1 cellular context compared by ENCODE assay signal in the genomic region with DNA sequence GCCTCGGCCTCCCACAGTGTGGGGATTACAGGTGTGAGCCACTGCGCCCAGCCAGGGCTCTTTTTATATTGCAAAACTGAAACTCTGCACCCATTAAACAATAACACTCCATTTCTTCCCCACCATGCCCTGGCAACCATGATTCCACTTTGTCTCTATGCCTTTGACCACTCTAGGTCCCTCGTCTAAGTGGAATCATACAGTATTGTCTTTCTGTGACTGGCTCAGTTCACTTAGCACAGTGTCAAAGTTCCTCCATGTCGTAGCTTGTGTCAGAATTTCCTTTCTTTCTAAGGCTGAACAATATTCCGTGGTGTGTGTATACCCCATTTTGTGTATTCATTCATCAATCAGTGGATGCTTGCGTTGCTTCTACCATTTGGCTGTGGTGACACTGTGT.
TF ChIP-seq lines count a peak whose summit lies in the region.

No MANE protein-coding gene starts in this region.

TF ChIP-seq in H1, 55 proteins besides CTCF, POLR2A, EP300 and RAD21 (continued from another document):
- TF ChIP-seq BACH1 (IDR thresholded peaks at IDR 0.05; ENCODE audit: low read length): no peak
- no peak for TF ChIP-seq BRCA1 (IDR thresholded peaks at IDR 0.05; ENCODE audit: low read depth, low read length)
- TF ChIP-seq FOSL1 (IDR thresholded peaks at IDR 0.05; ENCODE audit: insufficient read depth, low read depth, low read length): no peak
- TF ChIP-seq MAFK (IDR thresholded peaks at IDR 0.05; ENCODE audit: low read depth, low read length): no peak
- no peak for TF ChIP-seq ZNF274 (IDR thresholded peaks at IDR 0.05; ENCODE audit: borderline replicate concordance, extremely low read depth, low read length)
- no peak for TF ChIP-seq RBBP5 (IDR thresholded peaks at IDR 0.05; ENCODE audit: borderline replicate concordance, low read depth, low read length)
- no peak for TF ChIP-seq CBX5 (IDR thresholded peaks at IDR 0.05; ENCODE audit: low read depth, low read length)
- TF ChIP-seq KDM4A (IDR thresholded peaks at IDR 0.05; ENCODE audit: low read depth, low read length, severe bottlenecking): no peak
